In the genomic region with DNA sequence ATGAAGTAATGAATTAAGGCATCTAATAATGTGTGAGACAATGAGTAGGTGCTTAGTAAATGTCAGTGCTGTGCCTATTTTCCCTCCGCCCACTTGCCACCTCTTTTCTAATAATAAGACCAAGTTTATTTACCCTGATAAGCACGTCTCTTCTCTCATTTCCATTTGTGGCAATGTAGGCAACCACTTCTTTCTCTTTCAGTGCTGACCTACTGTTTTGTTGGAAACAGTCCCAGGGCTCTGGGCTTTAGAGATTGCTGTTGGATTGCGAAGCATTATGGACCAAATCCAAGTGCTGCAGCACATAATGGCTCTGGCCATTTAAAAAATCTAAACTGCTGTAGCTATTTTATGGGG, we compare ENCODE assay signal across 1 cellular context.
TF ChIP-seq lines count a peak whose summit lies in the region.

No MANE protein-coding gene starts in this region.

TF ChIP-seq in GM23338, 12 proteins besides CTCF, POLR2A, EP300 and RAD21 (continued from another document):
- TF ChIP-seq, protein P1, sequence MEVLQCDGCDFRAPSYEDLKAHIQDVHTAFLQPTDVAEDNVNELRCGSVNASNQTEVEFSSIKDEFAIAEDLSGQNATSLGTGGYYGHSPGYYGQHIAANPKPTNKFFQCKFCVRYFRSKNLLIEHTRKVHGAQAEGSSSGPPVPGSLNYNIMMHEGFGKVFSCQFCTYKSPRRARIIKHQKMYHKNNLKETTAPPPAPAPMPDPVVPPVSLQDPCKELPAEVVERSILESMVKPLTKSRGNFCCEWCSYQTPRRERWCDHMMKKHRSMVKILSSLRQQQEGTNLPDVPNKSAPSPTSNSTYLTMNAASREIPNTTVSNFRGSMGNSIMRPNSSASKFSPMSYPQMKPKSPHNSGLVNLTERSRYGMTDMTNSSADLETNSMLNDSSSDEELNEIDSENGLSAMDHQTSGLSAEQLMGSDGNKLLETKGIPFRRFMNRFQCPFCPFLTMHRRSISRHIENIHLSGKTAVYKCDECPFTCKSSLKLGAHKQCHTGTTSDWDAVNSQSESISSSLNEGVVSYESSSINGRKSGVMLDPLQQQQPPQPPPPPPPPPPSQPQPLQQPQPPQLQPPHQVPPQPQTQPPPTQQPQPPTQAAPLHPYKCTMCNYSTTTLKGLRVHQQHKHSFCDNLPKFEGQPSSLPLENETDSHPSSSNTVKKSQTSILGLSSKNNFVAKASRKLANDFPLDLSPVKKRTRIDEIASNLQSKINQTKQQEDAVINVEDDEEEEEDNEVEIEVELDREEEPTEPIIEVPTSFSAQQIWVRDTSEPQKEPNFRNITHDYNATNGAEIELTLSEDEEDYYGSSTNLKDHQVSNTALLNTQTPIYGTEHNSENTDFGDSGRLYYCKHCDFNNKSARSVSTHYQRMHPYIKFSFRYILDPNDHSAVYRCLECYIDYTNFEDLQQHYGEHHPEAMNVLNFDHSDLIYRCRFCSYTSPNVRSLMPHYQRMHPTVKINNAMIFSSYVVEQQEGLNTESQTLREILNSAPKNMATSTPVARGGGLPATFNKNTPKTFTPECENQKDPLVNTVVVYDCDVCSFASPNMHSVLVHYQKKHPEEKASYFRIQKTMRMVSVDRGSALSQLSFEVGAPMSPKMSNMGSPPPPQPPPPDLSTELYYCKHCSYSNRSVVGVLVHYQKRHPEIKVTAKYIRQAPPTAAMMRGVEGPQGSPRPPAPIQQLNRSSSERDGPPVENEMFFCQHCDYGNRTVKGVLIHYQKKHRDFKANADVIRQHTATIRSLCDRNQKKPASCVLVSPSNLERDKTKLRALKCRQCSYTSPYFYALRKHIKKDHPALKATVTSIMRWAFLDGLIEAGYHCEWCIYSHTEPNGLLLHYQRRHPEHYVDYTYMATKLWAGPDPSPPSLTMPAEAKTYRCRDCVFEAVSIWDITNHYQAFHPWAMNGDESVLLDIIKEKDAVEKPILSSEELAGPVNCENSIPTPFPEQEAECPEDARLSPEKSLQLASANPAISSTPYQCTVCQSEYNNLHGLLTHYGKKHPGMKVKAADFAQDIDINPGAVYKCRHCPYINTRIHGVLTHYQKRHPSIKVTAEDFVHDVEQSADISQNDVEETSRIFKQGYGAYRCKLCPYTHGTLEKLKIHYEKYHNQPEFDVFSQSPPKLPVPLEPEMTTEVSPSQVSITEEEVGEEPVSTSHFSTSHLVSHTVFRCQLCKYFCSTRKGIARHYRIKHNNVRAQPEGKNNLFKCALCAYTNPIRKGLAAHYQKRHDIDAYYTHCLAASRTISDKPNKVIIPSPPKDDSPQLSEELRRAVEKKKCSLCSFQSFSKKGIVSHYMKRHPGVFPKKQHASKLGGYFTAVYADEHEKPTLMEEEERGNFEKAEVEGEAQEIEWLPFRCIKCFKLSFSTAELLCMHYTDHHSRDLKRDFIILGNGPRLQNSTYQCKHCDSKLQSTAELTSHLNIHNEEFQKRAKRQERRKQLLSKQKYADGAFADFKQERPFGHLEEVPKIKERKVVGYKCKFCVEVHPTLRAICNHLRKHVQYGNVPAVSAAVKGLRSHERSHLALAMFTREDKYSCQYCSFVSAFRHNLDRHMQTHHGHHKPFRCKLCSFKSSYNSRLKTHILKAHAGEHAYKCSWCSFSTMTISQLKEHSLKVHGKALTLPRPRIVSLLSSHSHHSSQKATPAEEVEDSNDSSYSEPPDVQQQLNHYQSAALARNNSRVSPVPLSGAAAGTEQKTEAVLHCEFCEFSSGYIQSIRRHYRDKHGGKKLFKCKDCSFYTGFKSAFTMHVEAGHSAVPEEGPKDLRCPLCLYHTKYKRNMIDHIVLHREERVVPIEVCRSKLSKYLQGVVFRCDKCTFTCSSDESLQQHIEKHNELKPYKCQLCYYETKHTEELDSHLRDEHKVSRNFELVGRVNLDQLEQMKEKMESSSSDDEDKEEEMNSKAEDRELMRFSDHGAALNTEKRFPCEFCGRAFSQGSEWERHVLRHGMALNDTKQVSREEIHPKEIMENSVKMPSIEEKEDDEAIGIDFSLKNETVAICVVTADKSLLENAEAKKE (CRISPR knock-in tag; IDR thresholded peaks at IDR 0.05) = no peak
- TF ChIP-seq ZNF114 (CRISPR knock-in tag; IDR thresholded peaks at IDR 0.05) = no peak
- TF ChIP-seq CREB1 (CRISPR knock-in tag; IDR thresholded peaks at IDR 0.05; ENCODE audit: low read depth) = no peak
- no peak for TF ChIP-seq STAT1 (IDR thresholded peaks at IDR 0.05; ENCODE audit: unreplicated experiment)
- TF ChIP-seq, protein P2, sequence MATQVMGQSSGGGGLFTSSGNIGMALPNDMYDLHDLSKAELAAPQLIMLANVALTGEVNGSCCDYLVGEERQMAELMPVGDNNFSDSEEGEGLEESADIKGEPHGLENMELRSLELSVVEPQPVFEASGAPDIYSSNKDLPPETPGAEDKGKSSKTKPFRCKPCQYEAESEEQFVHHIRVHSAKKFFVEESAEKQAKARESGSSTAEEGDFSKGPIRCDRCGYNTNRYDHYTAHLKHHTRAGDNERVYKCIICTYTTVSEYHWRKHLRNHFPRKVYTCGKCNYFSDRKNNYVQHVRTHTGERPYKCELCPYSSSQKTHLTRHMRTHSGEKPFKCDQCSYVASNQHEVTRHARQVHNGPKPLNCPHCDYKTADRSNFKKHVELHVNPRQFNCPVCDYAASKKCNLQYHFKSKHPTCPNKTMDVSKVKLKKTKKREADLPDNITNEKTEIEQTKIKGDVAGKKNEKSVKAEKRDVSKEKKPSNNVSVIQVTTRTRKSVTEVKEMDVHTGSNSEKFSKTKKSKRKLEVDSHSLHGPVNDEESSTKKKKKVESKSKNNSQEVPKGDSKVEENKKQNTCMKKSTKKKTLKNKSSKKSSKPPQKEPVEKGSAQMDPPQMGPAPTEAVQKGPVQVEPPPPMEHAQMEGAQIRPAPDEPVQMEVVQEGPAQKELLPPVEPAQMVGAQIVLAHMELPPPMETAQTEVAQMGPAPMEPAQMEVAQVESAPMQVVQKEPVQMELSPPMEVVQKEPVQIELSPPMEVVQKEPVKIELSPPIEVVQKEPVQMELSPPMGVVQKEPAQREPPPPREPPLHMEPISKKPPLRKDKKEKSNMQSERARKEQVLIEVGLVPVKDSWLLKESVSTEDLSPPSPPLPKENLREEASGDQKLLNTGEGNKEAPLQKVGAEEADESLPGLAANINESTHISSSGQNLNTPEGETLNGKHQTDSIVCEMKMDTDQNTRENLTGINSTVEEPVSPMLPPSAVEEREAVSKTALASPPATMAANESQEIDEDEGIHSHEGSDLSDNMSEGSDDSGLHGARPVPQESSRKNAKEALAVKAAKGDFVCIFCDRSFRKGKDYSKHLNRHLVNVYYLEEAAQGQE (IDR thresholded peaks at IDR 0.05; ENCODE audit: unreplicated experiment) = no peak
